In the genomic region with DNA sequence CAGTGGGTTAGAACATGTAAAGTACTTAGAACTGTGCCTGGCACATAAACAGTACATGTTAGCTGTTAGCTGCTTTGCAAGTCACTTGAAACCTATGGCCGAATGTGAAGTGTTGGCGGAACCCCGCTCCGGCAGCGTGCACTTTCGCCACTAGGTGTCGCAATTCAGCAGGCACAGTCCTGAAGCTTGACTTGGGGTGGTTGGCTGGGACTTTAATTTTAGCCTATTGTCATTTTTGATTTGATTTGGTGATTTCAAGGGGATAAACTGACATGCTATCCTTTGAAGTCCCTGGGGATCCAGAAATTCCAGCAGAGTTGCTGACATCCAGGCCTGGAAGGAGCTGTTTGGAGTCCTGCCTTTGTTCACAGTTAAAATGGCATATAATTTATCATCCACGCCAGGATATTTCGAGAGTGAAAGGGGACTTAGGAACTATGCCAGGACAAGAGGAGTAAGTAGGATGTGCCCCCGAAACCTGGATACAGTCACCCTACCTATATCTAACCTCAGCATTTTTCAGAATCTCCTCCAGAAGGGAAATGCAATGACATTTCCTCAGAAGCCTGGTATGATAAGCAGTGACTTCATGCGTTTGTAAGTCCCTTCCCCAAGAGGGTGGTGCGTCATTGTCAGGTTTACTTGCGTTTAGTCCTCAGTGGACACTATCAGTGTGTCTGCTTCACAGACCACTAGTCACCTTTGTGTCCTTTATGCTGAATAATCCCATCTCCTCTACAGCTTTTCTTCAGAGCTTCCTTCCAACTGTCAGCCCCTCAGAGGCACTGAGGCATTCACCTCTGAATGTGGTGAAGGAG, we compare ENCODE assay signal across 1 cellular context.
TF ChIP-seq lines count a peak whose summit lies in the region.

No MANE protein-coding gene starts in this region.

TF ChIP-seq in H1, 55 proteins besides CTCF, POLR2A, EP300 and RAD21 (continued from another document):
- TF ChIP-seq, protein P1, sequence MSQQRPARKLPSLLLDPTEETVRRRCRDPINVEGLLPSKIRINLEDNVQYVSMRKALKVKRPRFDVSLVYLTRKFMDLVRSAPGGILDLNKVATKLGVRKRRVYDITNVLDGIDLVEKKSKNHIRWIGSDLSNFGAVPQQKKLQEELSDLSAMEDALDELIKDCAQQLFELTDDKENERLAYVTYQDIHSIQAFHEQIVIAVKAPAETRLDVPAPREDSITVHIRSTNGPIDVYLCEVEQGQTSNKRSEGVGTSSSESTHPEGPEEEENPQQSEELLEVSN (IDR thresholded peaks at IDR 0.05) = no peak
